ENCODE assay signal across 8 cellular contexts in genomic region chr2:11745613-11746375, GRCh38. TPM values are rescaled to one million over a fixed set of nuclear protein-coding genes. Genes with fewer than 3 reads are reported as not detected.
DNase-seq lines count a peak whose midpoint lies in the region; ATAC-seq and TF ChIP-seq lines count a peak whose summit lies in the region.

No MANE protein-coding gene starts in this region.

- peak; percentile 1; the same call in 2 of the 3 replicates for ATAC-seq in GM23338
- no peak for ATAC-seq in T-cell (replicated peaks in 1 of 4)
- no peak for ATAC-seq in HG03571 (IDR thresholded peaks at IDR 0.05; ENCODE audit: unreplicated experiment)
- ATAC-seq in GM18867 (IDR thresholded peaks at IDR 0.05; ENCODE audit: unreplicated experiment): no peak
- ATAC-seq in HG03139 (IDR thresholded peaks at IDR 0.05; ENCODE audit: unreplicated experiment): no peak

- H3K27ac Mint-ChIP-seq in GM23338 (no peak overlapping the region), T-cell (peak overlapping the region; percentile 71 to 95)

- H3K27me3 Mint-ChIP-seq in GM23338 (ENCODE audit: insufficient read depth, low read depth, poor library complexity) (peaks cover 28% of the 10 kb centered on the region), T-cell (no peaks in the 10 kb centered on the region)

- TF ChIP-seq CTCF in GM23338 (conservative IDR thresholded peaks at IDR 0.05; ENCODE audit: low read depth in 2 of 2) (no peak), fibroblast of mammary gland (conservative IDR thresholded peaks at IDR 0.05; ENCODE audit: control insufficient read depth, insufficient read depth, low read depth, low read length) (no peak), sigmoid colon (IDR thresholded peaks at IDR 0.05) (no peak)

- no peak for TF ChIP-seq EP300 in sigmoid colon (IDR thresholded peaks at IDR 0.05)

- peaks cover 28% of the 10 kb centered on the region for H3K4me1 ChIP-seq in GM23338 (ENCODE audit: insufficient read depth)
- H3K4me1 ChIP-seq in sigmoid colon: peaks cover 0 to 58% (median 49%) of the 10 kb centered on the region in 4 donors

- H3K4me1 Mint-ChIP-seq in GM23338: peaks cover 53% of the 10 kb centered on the region
- H3K4me1 Mint-ChIP-seq in T-cell: peaks cover 53 to 72% (median 65%) of the 10 kb centered on the region in 3 donors

- no peaks in the 10 kb centered on the region for H3K9me3 ChIP-seq in sigmoid colon

- no peak for DNase-seq in GM23338 (ENCODE audit: low spot score)
- DNase-seq in T-cell: peak in 1 of 34 experiments; percentile 10
- DNase-seq in fibroblast of mammary gland (ENCODE audit: low read depth): no peak
- no peak for DNase-seq in sigmoid colon
- no peak for DNase-seq in NCI-H2029 treated with DMSO at 0.1 percent for 48 hours (lab: John Stamatoyannopoulos, UW)

- H3F3A ChIP-seq in GM23338 (replicated peaks; ENCODE audit: low read depth): peaks cover 11% of the 10 kb centered on the region; the same call in 1 of the 2 replicates

- H3K27ac ChIP-seq in GM23338 (ENCODE audit: low read depth): no peak overlapping the region
- peak overlapping the region; percentile 88 to 93 (median 90) for H3K27ac ChIP-seq in sigmoid colon

- POLR2A ChIA-PET in T-cell (lab: Charles Lee): no interaction called here

- H3K4me2 ChIP-seq in GM23338: peak overlapping the region; percentile 84

- peaks cover 16% of the 10 kb centered on the region for H3K27me3 ChIP-seq in GM23338 (ENCODE audit: insufficient read depth)
- no peaks in the 10 kb centered on the region for H3K27me3 ChIP-seq in sigmoid colon

- TF ChIP-seq POLR2A in sigmoid colon (IDR thresholded peaks at IDR 0.05): no peak

- H3K9me3 Mint-ChIP-seq in GM23338: peaks cover 9% of the 10 kb centered on the region; the same call in 2 of the 3 replicates
- H3K9me3 Mint-ChIP-seq in T-cell: no peaks in the 10 kb centered on the region

- 57 to 59% methylated on average over 27 of the region's 27 CpGs for WGBS in sigmoid colon, 2 donors

- H3K4me3 Mint-ChIP-seq in GM23338: peak overlapping the region; percentile 70
- H3K4me3 Mint-ChIP-seq in T-cell: peak overlapping the region; percentile 66 to 89 (median 74)

- H2AFZ ChIP-seq in GM23338: peak overlapping the region; percentile 100

- peak overlapping the region; percentile 56 for H3K4me3 ChIP-seq in GM23338
- peak overlapping the region; percentile 23 for H3K4me3 ChIP-seq in fibroblast of mammary gland (ENCODE audit: control insufficient read depth, low read depth, low read length)
- H3K4me3 ChIP-seq in sigmoid colon: peak overlapping the region in 3 of 4 donors; percentile 65 to 96 (median 76)

- intact Hi-C loops in sigmoid colon (cut with DNase I): loop anchor here (2.0 to 10.0 kb wide), 2 partner anchors 279 to 969 kb away; partner anchors contain the start of genes E2F6 and TRIB2

- no peaks in the 10 kb centered on the region for H3K9me2 ChIP-seq in GM23338 (ENCODE audit: insufficient read depth)

- no peaks in the 10 kb centered on the region; the same call in 1 of the 2 replicates for H4K20me1 ChIP-seq in GM23338 (replicated peaks; ENCODE audit: insufficient read depth)

- H3K79me2 ChIP-seq in GM23338 (replicated peaks; ENCODE audit: insufficient read depth): peaks cover 15% of the 10 kb centered on the region; the same call in 1 of the 2 replicates

- H3K36me3 ChIP-seq in GM23338 (ENCODE audit: insufficient read depth) (no peaks in the 10 kb centered on the region), sigmoid colon (no peaks in the 10 kb centered on the region)

- H3K36me3 Mint-ChIP-seq in GM23338 (ENCODE audit: low read depth) (no peaks in the 10 kb centered on the region), T-cell (no peaks in the 10 kb centered on the region)

- CTCF ChIA-PET in T-cell (lab: Charles Lee): interaction anchor here (1.0 to 2.7 kb wide), 11 partner anchors 8 to 53 kb away, joined by 3 to 17 read pairs (median 6); no protein-coding TSS in a partner anchor

TF ChIP-seq in GM23338, 12 proteins besides CTCF, POLR2A, EP300 and RAD21 (continues in another document):
- no peak for TF ChIP-seq STAT1 (IDR thresholded peaks at IDR 0.05; ENCODE audit: unreplicated experiment)
- no peak for TF ChIP-seq CREB1 (CRISPR knock-in tag; IDR thresholded peaks at IDR 0.05; ENCODE audit: low read depth)
- TF ChIP-seq, protein P1, sequence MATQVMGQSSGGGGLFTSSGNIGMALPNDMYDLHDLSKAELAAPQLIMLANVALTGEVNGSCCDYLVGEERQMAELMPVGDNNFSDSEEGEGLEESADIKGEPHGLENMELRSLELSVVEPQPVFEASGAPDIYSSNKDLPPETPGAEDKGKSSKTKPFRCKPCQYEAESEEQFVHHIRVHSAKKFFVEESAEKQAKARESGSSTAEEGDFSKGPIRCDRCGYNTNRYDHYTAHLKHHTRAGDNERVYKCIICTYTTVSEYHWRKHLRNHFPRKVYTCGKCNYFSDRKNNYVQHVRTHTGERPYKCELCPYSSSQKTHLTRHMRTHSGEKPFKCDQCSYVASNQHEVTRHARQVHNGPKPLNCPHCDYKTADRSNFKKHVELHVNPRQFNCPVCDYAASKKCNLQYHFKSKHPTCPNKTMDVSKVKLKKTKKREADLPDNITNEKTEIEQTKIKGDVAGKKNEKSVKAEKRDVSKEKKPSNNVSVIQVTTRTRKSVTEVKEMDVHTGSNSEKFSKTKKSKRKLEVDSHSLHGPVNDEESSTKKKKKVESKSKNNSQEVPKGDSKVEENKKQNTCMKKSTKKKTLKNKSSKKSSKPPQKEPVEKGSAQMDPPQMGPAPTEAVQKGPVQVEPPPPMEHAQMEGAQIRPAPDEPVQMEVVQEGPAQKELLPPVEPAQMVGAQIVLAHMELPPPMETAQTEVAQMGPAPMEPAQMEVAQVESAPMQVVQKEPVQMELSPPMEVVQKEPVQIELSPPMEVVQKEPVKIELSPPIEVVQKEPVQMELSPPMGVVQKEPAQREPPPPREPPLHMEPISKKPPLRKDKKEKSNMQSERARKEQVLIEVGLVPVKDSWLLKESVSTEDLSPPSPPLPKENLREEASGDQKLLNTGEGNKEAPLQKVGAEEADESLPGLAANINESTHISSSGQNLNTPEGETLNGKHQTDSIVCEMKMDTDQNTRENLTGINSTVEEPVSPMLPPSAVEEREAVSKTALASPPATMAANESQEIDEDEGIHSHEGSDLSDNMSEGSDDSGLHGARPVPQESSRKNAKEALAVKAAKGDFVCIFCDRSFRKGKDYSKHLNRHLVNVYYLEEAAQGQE (IDR thresholded peaks at IDR 0.05; ENCODE audit: unreplicated experiment): no peak
- no peak for TF ChIP-seq EZH2phosphoT487 (IDR thresholded peaks at IDR 0.05; ENCODE audit: unreplicated experiment)
- TF ChIP-seq EZH2 (IDR thresholded peaks at IDR 0.05; ENCODE audit: low read depth, unreplicated experiment): no peak
- no peak for TF ChIP-seq NANOG (IDR thresholded peaks at IDR 0.05; ENCODE audit: borderline replicate concordance)
- no peak for TF ChIP-seq ZNF331 (CRISPR knock-in tag; IDR thresholded peaks at IDR 0.05; ENCODE audit: low read depth)

RNA-seq across cellular contexts. Expression of gene LPIN1, which starts 0.6 kb away (rescaled TPM):
- 7.1 and 9.5 TPM in 2 replicates for total RNA-seq in GM23338 (2014; rRNA removed; shearing (Covaris generic))
- polyA plus RNA-seq in GM23338 (2016; fragmentation: Nextera tagmentation; extraction: Ambion mirVana) (4.4 and 5.4 TPM in 2 replicates), sigmoid colon (10 to 100 TPM in 1 of 3 donors, 1 to 10 TPM in 2; 4.2 to 29.2 (median 4.9) TPM)
- total RNA-seq in T-cell (100 to 1,000 TPM in 2 of 5 donors, 10 to 100 TPM in 3; 67.1 to 102 (median 88.0) TPM), sigmoid colon (10 to 100 TPM; 27.5 to 37.4 (median 30.6) TPM)

Comparison
In these comparisons a context has a peak if more than half of its experiments do, and no peak if none do; other contexts are left out.
1. H3K4me3 ChIP-seq: peak in every context shown above with its lines; median percentile 76 in sigmoid colon; 56 in GM23338; 23 in fibroblast of mammary gland.